In genomic region chr13:75485286-75486062, GRCh38 we compare ENCODE assay signal across 16 cellular contexts. TPM values are rescaled to one million over a fixed set of nuclear protein-coding genes. Genes with fewer than 3 reads are reported as not detected.
DNase-seq lines count a peak whose midpoint lies in the region; ATAC-seq, FAIRE-seq and TF ChIP-seq lines count a peak whose summit lies in the region.
"Had no signal": no experiment of that assay in that cellular context is flagged by ENCODE, and none has a peak within 500 bp of the region (broad histone marks: within the 10 kb centered on the region; RNA-seq: fewer than 3 reads in every experiment).

No MANE protein-coding gene starts in this region.

- no peaks in the 10 kb centered on the region for H3K36me3 ChIP-seq in mesendoderm (ENCODE audit: control insufficient read depth, insufficient read depth, low read length)
- H3K36me3 ChIP-seq: right atrium auricular region had no signal

- H3K27ac ChIP-seq in mesendoderm (ENCODE audit: low read depth, low read length) = no peak overlapping the region
- H3K27ac ChIP-seq: right atrium auricular region had no signal

- H3K4ac ChIP-seq in mesendoderm (ENCODE audit: low read depth, low read length) = no peak overlapping the region

- no peak overlapping the region for H2AK5ac ChIP-seq in mesendoderm (ENCODE audit: low read length)

- no peak overlapping the region for H4K5ac ChIP-seq in mesendoderm (ENCODE audit: low read length)

- no peak overlapping the region for H3K23ac ChIP-seq in mesendoderm (ENCODE audit: low read length)

- H3K4me3 ChIP-seq in AG10803 (ENCODE audit: low read length) (no peak overlapping the region), mesendoderm (ENCODE audit: low read length) (no peak overlapping the region)
- H3K4me3 ChIP-seq: mucosa of descending colon, right atrium auricular region had no signal

- no peak overlapping the region for H3K9ac ChIP-seq in mesendoderm (ENCODE audit: low read length)

- no peak for ATAC-seq in HG03342 (IDR thresholded peaks at IDR 0.05; ENCODE audit: unreplicated experiment)
- no peak for ATAC-seq in HG03520 (IDR thresholded peaks at IDR 0.05; ENCODE audit: unreplicated experiment)
- ATAC-seq: mucosa of descending colon had no signal

- FAIRE-seq in H54 (lab: Jason Lieb, UNC) = peak; percentile 57
- FAIRE-seq: endothelial cell of umbilical vein had no signal

- no peak overlapping the region for H3K56ac ChIP-seq in mesendoderm (ENCODE audit: low read length)

- no peak overlapping the region for H3K4me2 ChIP-seq in mesendoderm (ENCODE audit: low read length)

- peak overlapping the region; percentile 4 for H3K18ac ChIP-seq in mesendoderm (ENCODE audit: low read length)

- no peak overlapping the region for H2BK5ac ChIP-seq in mesendoderm (ENCODE audit: low read length)

- TF ChIP-seq POLR2A in H54 (IDR thresholded peaks at IDR 0.05; ENCODE audit: low read depth, low read length) = no peak

- no peaks in the 10 kb centered on the region for H3K27me3 ChIP-seq in mesendoderm (ENCODE audit: insufficient read depth, low read length, poor library complexity)
- H3K27me3 ChIP-seq: right atrium auricular region had no signal

- no peaks in the 10 kb centered on the region for H3K79me2 ChIP-seq in mesendoderm (ENCODE audit: control insufficient read depth, insufficient read depth, low read length)

- no peak overlapping the region for H2BK120ac ChIP-seq in mesendoderm (ENCODE audit: low read depth, low read length)

- no CpG with 5 or more reads among the region's 1 CpG for WGBS in mesendoderm (ENCODE audit: extremely low coverage, insufficient coverage, low lambda C conversion rate)

- DNase-seq in AG10803 (ENCODE audit: low read depth) (peak; percentile 44), H54 (ENCODE audit: insufficient read length, low spot score) (no peak), astrocyte of the hippocampus (ENCODE audit: low read depth, low spot score) (peak; percentile 68), mesendoderm (peak; percentile 76), HuH-7 (ENCODE audit: low spot score) (no peak), COR-L47 (lab: John Stamatoyannopoulos, UW) (no peak)
- DNase-seq: activated CD4-positive, CD25-positive, alpha-beta regulatory T cell; caudate nucleus; CD4-positive, alpha-beta T cell; mucosa of descending colon; NCI-H1105 treated with DMSO at 0.1 percent for 48 hours; NCI-H524 had no signal

- no peak overlapping the region for H2BK15ac ChIP-seq in mesendoderm (replicated peaks; ENCODE audit: low read depth)

- no peaks in the 10 kb centered on the region for H3K79me1 ChIP-seq in mesendoderm (ENCODE audit: low read length)

- H3K4me1 ChIP-seq in mesendoderm (ENCODE audit: control insufficient read depth, low read depth, low read length) = no peaks in the 10 kb centered on the region
- H3K4me1 ChIP-seq: right atrium auricular region had no signal

- no peak for TF ChIP-seq CTCF in AG10803 (conservative IDR thresholded peaks at IDR 0.05; ENCODE audit: low read length)

- no peak overlapping the region for H4K8ac ChIP-seq in mesendoderm (ENCODE audit: low read depth, low read length)

RNA-seq across cellular contexts. Expression of gene TBC1D4, which starts 3.5 kb away (rescaled TPM):
- 18.9 TPM for polyA plus RNA-seq in mesendoderm (2013, experiment 1 of 2)
- polyA plus RNA-seq in mesendoderm (2013, experiment 2 of 2) = 17.9 TPM

RNA-seq across cellular contexts. Expression of gene COMMD6, which starts 52.2 kb away (rescaled TPM):
- 208 TPM for polyA plus RNA-seq in mesendoderm (2013, experiment 1 of 2)
- polyA plus RNA-seq in mesendoderm (2013, experiment 2 of 2) = 207 TPM

Comparison
In these comparisons a context has a peak if more than half of its experiments do, and no peak if none do; other contexts are left out.
1. DNase-seq: peak in AG10803 (single experiment), astrocyte of the hippocampus (single experiment) and mesendoderm (single experiment); none in H54 (single experiment), HuH-7 (single experiment) and COR-L47 (single experiment).